Comparison of ENCODE assay signal across 30 cellular contexts in genomic region chr5:63032343-63032742, GRCh38.
"Had no signal": no experiment of that assay in that cellular context is flagged by ENCODE, and none has a peak within 500 bp of the region (broad histone marks: within the 10 kb centered on the region; RNA-seq: fewer than 3 reads in every experiment).

No MANE protein-coding gene starts in this region.

- DNase-seq: activated CD4-positive, alpha-beta memory T cell treated with anti-CD3 and anti-CD28 coated beads for 36 hours; activated CD4-positive, alpha-beta T cell treated with anti-CD3 and anti-CD28 coated beads for 36 hours; activated CD4-positive, alpha-beta T cell treated with anti-CD3 and anti-CD28 coated beads, Interleukin-2, amount 10 ng/mL, durations not matched to agents 24 days and 14 days; activated CD4-positive, CD25-positive, alpha-beta regulatory T cell; activated CD4-positive, CD25-positive, alpha-beta regulatory T cell treated with anti-CD3 and anti-CD28 coated beads, Interleukin-2, amount 50 U/mL, for 72 hours; activated CD8-positive, alpha-beta memory T cell treated with anti-CD3 and anti-CD28 coated beads for 24 hours; activated effector memory CD4-positive, alpha-beta T cell treated with Interleukin-2 at 50 U/mL for 16 hours; activated gamma-delta T cell treated with Interleukin-2 at 50 U/mL for 16 hours; activated naive CD4-positive, alpha-beta T cell treated with anti-CD3 and anti-CD28 coated beads, Interleukin-2, amount 50 U/mL, for 16 hours; activated naive CD4-positive, alpha-beta T cell treated with Interleukin-2 at 50 U/mL for 16 hours; activated T-cell treated with anti-CD3 and anti-CD28 coated beads, Interleukin-2, amount 50 U/mL, for 4 hours; amniotic stem cell; anterior cingulate cortex; brain microvascular endothelial cell; dermis blood vessel endothelial cell; effector CD4-positive, alpha-beta T cell; effector memory CD8-positive, alpha-beta T cell; esophagus squamous epithelium; head of caudate nucleus; hippocampal formation; T-helper 17 cell; T1000 had no signal

- H3K36me3 ChIP-seq: brain microvascular endothelial cell, esophagus squamous epithelium had no signal

- H3K27me3 ChIP-seq: brain microvascular endothelial cell, esophagus squamous epithelium had no signal

- ATAC-seq: activated CD4-positive, alpha-beta T cell treated with anti-CD3 and anti-CD28 coated beads for 36 hours; activated T-cell treated with anti-CD3 and anti-CD28 coated beads, Interleukin-2, amount 50 U/mL, for 4 hours; activated T-helper 17 cell treated with anti-CD3 and anti-CD28 coated beads, Interleukin-2, amount 50 U/mL, for 72 hours; effector memory CD8-positive, alpha-beta T cell; T-helper 17 cell had no signal

- H3K4me3 ChIP-seq: coronary artery, esophagus squamous epithelium had no signal

- FAIRE-seq: astrocyte, bronchial epithelial cell, endometrium, endothelial cell of umbilical vein, frontal cortex had no signal

- H3K4me1 ChIP-seq: esophagus squamous epithelium had no signal

- H3K27ac ChIP-seq: brain microvascular endothelial cell, coronary artery, epithelial cell of prostate, esophagus squamous epithelium had no signal
